In the genomic region with DNA sequence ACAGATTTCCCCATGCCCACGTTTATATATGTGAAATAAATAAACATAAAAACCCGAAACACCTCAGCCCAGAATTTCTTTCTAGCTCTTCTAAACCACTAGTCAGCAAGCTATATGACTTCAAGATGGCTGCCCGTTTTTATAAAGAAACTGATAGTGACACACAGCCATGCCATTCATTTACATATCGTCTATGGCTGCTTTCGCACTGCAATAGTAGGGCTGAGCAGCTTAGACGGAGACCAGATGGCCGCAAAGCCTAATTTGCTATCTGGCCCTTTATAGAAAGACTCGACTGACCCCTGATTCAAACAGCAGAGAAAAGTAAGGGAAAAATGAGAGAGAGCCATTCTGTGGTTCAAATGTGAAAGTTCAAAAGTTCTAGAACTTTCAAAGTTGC, we compare ENCODE assay signal across 23 cellular contexts. TPM values are rescaled to one million over a fixed set of nuclear protein-coding genes. Genes with fewer than 3 reads are reported as not detected.
"Had no signal": no experiment of that assay in that cellular context is flagged by ENCODE, and none has a peak within 500 bp of the region (broad histone marks: within the 10 kb centered on the region; RNA-seq: fewer than 3 reads in every experiment).

No MANE protein-coding gene starts in this region.

- ATAC-seq: Right ventricle myocardium inferior, SK-N-SH treated with all-trans-retinoic acid at 6 μM for 48 hours had no signal

- H3K27me3 ChIP-seq: MG63, Peyer's patch, SJCRH30 had no signal

- H3K4me1 ChIP-seq: Peyer's patch, SJCRH30 had no signal

- H3K9me3 ChIP-seq: MG63, Peyer's patch, SJCRH30 had no signal

- H3K27ac ChIP-seq: HL-60, PC-9, Peyer's patch, SJCRH30 had no signal

- H3K4me2 ChIP-seq: PC-9 had no signal

- H3K36me3 ChIP-seq: MG63, Peyer's patch, SJCRH30 had no signal

- H3K4me3 ChIP-seq: MG63, PC-9, Peyer's patch, SJCRH30 had no signal

- DNase-seq: Karpas-422; KG1; MG63; NCI-H1092; NCI-H1105 treated with DMSO at 0.1 percent for 48 hours; NCI-H1417 treated with DMSO at 0.1 percent for 48 hours; NCI-H146; NCI-H1694 treated with DMSO at 0.1 percent for 48 hours; NCI-H1930; NCI-H2081; NCI-H2107; NCI-H2227 treated with DMSO at 0.1 percent for 48 hours; NCI-H526; NK-92 treated with Interleukin-12 subunit alpha and Interleukin-12 subunit beta, amount 100 ng/mL, for 24 hours; PC-9; Peyer's patch; SHP77 treated with DMSO at 0.1 percent for 48 hours; SJCRH30; T-helper 1 cell had no signal

- H2AFZ ChIP-seq: PC-9 had no signal

RNA-seq across cellular contexts. Expression of gene FMN2, which starts 45.7 kb away (rescaled TPM):
- total RNA-seq: OCI-LY7, PC-9, Right ventricle myocardium inferior, SJCRH30 had no signal
